Comparison of ENCODE assay signal across 18 cellular contexts in the genomic region with DNA sequence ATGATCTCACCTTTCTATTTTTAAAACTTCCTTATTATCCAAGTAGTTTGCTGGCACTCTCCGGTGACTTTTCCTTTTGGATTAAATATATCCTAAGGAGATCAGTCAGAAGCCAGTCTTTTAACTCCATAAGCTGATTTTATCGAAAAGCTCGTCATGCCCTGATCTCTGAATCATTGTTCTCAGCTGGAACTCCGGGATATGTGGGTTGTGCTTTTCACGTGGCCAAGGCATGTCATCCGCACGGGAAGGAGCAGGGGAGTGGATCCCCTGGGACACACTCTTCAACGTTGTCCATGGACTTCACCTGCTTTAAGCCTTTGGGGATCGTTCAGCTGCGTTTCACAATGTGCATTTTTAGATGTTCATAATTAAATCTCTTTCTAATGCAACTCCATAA.
"Had no signal": no experiment of that assay in that cellular context is flagged by ENCODE, and none has a peak within 500 bp of the region (broad histone marks: within the 10 kb centered on the region; RNA-seq: fewer than 3 reads in every experiment).

No MANE protein-coding gene starts in this region.

- H3K4me1 ChIP-seq: colonic mucosa, heart left ventricle, right atrium auricular region, sigmoid colon, stomach, transverse colon had no signal

- H3K4me3 ChIP-seq: colonic mucosa, heart left ventricle, mucosa of descending colon, right atrium auricular region, sigmoid colon, skin epidermis, stomach, thoracic aorta, transverse colon had no signal

- H3K36me3 ChIP-seq: colonic mucosa, heart left ventricle, neutrophil, right atrium auricular region, sigmoid colon, stomach, thoracic aorta, transverse colon had no signal

- H3K27me3 ChIP-seq: colonic mucosa, neutrophil, right atrium auricular region, sigmoid colon, stomach, transverse colon had no signal

- DNase-seq: colonic mucosa; dermis blood vessel endothelial cell; heart left ventricle; hippocampal formation; kidney glomerular epithelial cell; mucosa of descending colon; naive thymus-derived CD8-positive, alpha-beta T cell; posterior cingulate gyrus; sigmoid colon; stimulated activated CD4-positive, alpha-beta T cell treated with anti-CD3 and anti-CD28 coated beads, Interleukin-2, amount 100 ng/mL, for 24 hours; stimulated activated naive CD4-positive, alpha-beta T cell; stomach; substantia nigra; transverse colon had no signal

- H3K9me3 ChIP-seq: colonic mucosa, neutrophil, right atrium auricular region, stomach, thoracic aorta, transverse colon had no signal

- H3K27ac ChIP-seq: colonic mucosa, heart left ventricle, neutrophil, right atrium auricular region, sigmoid colon, skin epidermis, stomach, thoracic aorta, transverse colon had no signal
